Comparison of ENCODE assay signal across 1 cellular context in the genomic region with DNA sequence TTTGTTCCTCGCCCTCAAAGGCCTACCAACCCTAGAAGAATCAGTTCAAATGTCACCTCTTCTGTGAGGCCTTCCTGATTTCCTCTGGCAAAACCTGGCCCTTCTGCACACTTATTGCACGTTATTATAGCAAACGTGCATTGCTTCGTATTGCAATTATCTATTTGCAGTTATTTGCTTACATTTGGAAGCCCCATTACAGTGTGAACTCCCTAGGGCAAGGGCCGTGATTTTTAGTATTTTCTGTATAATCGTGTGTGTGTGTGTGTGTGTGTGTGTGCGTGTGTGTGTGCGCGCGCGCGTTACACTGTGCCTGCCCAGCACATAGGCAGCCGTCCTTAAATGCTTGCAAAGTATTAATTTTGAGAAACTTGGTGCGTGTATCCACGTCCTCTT.
TF ChIP-seq lines count a peak whose summit lies in the region.

No MANE protein-coding gene starts in this region.

TF ChIP-seq in GM23338, 12 proteins besides CTCF, POLR2A, EP300 and RAD21 (continued from another document):
- TF ChIP-seq, protein P1, sequence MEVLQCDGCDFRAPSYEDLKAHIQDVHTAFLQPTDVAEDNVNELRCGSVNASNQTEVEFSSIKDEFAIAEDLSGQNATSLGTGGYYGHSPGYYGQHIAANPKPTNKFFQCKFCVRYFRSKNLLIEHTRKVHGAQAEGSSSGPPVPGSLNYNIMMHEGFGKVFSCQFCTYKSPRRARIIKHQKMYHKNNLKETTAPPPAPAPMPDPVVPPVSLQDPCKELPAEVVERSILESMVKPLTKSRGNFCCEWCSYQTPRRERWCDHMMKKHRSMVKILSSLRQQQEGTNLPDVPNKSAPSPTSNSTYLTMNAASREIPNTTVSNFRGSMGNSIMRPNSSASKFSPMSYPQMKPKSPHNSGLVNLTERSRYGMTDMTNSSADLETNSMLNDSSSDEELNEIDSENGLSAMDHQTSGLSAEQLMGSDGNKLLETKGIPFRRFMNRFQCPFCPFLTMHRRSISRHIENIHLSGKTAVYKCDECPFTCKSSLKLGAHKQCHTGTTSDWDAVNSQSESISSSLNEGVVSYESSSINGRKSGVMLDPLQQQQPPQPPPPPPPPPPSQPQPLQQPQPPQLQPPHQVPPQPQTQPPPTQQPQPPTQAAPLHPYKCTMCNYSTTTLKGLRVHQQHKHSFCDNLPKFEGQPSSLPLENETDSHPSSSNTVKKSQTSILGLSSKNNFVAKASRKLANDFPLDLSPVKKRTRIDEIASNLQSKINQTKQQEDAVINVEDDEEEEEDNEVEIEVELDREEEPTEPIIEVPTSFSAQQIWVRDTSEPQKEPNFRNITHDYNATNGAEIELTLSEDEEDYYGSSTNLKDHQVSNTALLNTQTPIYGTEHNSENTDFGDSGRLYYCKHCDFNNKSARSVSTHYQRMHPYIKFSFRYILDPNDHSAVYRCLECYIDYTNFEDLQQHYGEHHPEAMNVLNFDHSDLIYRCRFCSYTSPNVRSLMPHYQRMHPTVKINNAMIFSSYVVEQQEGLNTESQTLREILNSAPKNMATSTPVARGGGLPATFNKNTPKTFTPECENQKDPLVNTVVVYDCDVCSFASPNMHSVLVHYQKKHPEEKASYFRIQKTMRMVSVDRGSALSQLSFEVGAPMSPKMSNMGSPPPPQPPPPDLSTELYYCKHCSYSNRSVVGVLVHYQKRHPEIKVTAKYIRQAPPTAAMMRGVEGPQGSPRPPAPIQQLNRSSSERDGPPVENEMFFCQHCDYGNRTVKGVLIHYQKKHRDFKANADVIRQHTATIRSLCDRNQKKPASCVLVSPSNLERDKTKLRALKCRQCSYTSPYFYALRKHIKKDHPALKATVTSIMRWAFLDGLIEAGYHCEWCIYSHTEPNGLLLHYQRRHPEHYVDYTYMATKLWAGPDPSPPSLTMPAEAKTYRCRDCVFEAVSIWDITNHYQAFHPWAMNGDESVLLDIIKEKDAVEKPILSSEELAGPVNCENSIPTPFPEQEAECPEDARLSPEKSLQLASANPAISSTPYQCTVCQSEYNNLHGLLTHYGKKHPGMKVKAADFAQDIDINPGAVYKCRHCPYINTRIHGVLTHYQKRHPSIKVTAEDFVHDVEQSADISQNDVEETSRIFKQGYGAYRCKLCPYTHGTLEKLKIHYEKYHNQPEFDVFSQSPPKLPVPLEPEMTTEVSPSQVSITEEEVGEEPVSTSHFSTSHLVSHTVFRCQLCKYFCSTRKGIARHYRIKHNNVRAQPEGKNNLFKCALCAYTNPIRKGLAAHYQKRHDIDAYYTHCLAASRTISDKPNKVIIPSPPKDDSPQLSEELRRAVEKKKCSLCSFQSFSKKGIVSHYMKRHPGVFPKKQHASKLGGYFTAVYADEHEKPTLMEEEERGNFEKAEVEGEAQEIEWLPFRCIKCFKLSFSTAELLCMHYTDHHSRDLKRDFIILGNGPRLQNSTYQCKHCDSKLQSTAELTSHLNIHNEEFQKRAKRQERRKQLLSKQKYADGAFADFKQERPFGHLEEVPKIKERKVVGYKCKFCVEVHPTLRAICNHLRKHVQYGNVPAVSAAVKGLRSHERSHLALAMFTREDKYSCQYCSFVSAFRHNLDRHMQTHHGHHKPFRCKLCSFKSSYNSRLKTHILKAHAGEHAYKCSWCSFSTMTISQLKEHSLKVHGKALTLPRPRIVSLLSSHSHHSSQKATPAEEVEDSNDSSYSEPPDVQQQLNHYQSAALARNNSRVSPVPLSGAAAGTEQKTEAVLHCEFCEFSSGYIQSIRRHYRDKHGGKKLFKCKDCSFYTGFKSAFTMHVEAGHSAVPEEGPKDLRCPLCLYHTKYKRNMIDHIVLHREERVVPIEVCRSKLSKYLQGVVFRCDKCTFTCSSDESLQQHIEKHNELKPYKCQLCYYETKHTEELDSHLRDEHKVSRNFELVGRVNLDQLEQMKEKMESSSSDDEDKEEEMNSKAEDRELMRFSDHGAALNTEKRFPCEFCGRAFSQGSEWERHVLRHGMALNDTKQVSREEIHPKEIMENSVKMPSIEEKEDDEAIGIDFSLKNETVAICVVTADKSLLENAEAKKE (CRISPR knock-in tag; IDR thresholded peaks at IDR 0.05): no peak
- TF ChIP-seq STAT1 (IDR thresholded peaks at IDR 0.05; ENCODE audit: unreplicated experiment) (no peak), EZH2 (IDR thresholded peaks at IDR 0.05; ENCODE audit: low read depth, unreplicated experiment) (no peak), CREB1 (CRISPR knock-in tag; IDR thresholded peaks at IDR 0.05; ENCODE audit: low read depth) (no peak)
